ENCODE assay signal across 15 cellular contexts in the genomic region with DNA sequence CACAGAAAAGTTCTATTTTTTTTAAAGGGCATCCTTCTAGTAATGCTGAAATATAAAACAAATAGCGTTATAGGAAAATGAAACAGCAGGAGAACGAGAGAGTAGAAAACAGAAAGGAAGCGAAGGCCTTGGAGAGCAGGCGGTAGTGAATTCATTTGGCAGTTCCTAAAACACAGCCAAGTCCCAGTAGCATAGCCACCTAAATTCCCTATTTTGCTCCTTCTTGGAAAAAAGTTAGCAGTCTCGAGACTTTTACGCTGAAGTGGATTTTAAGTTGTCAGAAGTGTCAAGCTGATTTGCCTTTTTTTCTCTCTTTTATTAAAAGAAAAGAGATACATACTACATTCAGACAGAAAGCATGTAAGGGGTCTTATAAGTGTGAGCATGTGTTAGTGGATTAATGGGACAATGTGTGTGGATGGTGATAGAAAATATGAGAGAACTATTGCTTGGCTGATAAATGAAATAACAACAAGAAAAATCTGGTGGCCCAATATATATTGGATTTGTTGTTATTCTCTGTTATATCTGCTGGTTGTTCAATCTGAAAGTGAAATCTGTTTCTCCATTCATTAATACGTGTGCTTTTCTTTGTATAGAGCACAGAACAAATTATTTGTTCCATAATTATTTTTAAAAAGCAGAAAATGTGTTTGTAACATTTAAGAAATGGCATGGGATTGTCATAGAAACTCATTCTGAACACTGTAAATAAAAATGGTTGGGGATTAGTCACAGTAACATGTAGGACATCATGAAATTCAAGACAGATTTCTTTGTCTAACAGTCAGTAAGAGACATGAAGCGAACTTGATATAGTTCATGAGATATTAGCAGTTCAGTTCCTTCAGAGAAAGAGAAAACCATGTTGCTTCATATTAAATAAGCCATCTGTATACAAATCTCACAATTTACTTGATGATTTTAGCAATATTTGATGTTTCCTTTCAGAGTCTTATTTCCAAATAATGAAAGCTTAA. TPM values are rescaled to one million over a fixed set of nuclear protein-coding genes. Genes with fewer than 3 reads are reported as not detected.
DNase-seq lines count a peak whose midpoint lies in the region; TF ChIP-seq lines count a peak whose summit lies in the region.
"Had no signal": no experiment of that assay in that cellular context is flagged by ENCODE, and none has a peak within 500 bp of the region (broad histone marks: within the 10 kb centered on the region; RNA-seq: fewer than 3 reads in every experiment).

No MANE protein-coding gene starts in this region.

- H3K4me3 ChIP-seq in esophagus muscularis mucosa = peak overlapping the region; percentile 7 to 40 (median 24)
- peak overlapping the region; percentile 1 to 36 for H3K4me3 ChIP-seq in muscle layer of duodenum (ENCODE audit: low read depth in 1 of 2, low read length in 2 of 2)
- peak overlapping the region in 1 of 4 donors; percentile 24 for H3K4me3 ChIP-seq in transverse colon
- H3K4me3 ChIP-seq: HAP-1 had no signal

- 40% methylated on average over 8 of the region's 8 CpGs for WGBS in esophagus muscularis mucosa
- 72 to 73% methylated on average over 4 to 8 of the region's 8 CpGs for WGBS in transverse colon (ENCODE audit: low coverage in 1 of 2), 2 donors

- peak; percentile 86 for DNase-seq in NCI-H2029 treated with DMSO at 0.1 percent for 48 hours (lab: John Stamatoyannopoulos, UW)
- no peak for DNase-seq in NCI-H2029 (lab: John Stamatoyannopoulos, UW)
- no peak for DNase-seq in esophagus muscularis mucosa (ENCODE audit: extremely low spot score)
- no peak for DNase-seq in transverse colon
- no peak for DNase-seq in Calu3
- DNase-seq in SW480 (ENCODE audit: low spot score) = no peak
- no peak for DNase-seq in dedifferentiated amniotic fluid mesenchymal stem cell (ENCODE audit: extremely low spot score)
- DNase-seq: activated T-cell treated with anti-CD3 and anti-CD28 coated beads, Interleukin-2, amount 50 U/mL, for 72 hours; kidney glomerular epithelial cell; NCI-H1694 treated with DMSO at 0.1 percent for 48 hours; occipital lobe; stimulated activated naive CD8-positive, alpha-beta T cell treated with anti-CD3 and anti-CD28 coated beads, Interleukin-15, amount 100 ng/mL, for 72 hours had no signal

- H3K27ac Mint-ChIP-seq in Calu3 (ENCODE audit: unreplicated experiment) = no peak overlapping the region
- H3K27ac Mint-ChIP-seq: activated T-cell treated with anti-CD3 and anti-CD28 coated beads, Interleukin-2, amount 50 U/mL, for 72 hours; stimulated activated naive CD8-positive, alpha-beta T cell treated with anti-CD3 and anti-CD28 coated beads, Interleukin-15, amount 100 ng/mL, for 72 hours had no signal

- TF ChIP-seq CTCF in esophagus muscularis mucosa (IDR thresholded peaks at IDR 0.05) (no peak), transverse colon (IDR thresholded peaks at IDR 0.05) (no peak), Calu3 (IDR thresholded peaks at IDR 0.05; ENCODE audit: unreplicated experiment) (no peak)

- H3K36me3 ChIP-seq in esophagus muscularis mucosa (no peaks in the 10 kb centered on the region), muscle layer of duodenum (ENCODE audit: control insufficient read depth in 1 of 2, insufficient read depth in 2 of 2, low read length in 2 of 2) (no peaks in the 10 kb centered on the region), transverse colon (no peaks in the 10 kb centered on the region)
- H3K36me3 ChIP-seq: HAP-1 had no signal

- H3K9me3 ChIP-seq in esophagus muscularis mucosa (no peaks in the 10 kb centered on the region), muscle layer of duodenum (ENCODE audit: control insufficient read depth in 1 of 2, low read length in 2 of 2) (no peaks in the 10 kb centered on the region), transverse colon (no peaks in the 10 kb centered on the region)
- H3K9me3 ChIP-seq: HAP-1 had no signal

- no peaks in the 10 kb centered on the region for H3K27me3 Mint-ChIP-seq in Calu3 (ENCODE audit: unreplicated experiment)
- H3K27me3 Mint-ChIP-seq: stimulated activated naive CD8-positive, alpha-beta T cell treated with anti-CD3 and anti-CD28 coated beads, Interleukin-15, amount 100 ng/mL, for 72 hours had no signal

- no peak for TF ChIP-seq EP300 in esophagus muscularis mucosa (IDR thresholded peaks at IDR 0.05)
- no peak for TF ChIP-seq EP300 in transverse colon (IDR thresholded peaks at IDR 0.05; ENCODE audit: low read depth)

- TF ChIP-seq POLR2A in esophagus muscularis mucosa (IDR thresholded peaks at IDR 0.05; ENCODE audit: low read depth) = no peak
- no peak for TF ChIP-seq POLR2A in transverse colon (IDR thresholded peaks at IDR 0.05)

- in situ Hi-C loops in transverse colon (cut with MboI; ENCODE audit: low pct_ligation_motif_present in 1 of 4, low pct_unique_long_range_greater_than_20kb in 1 of 4, low sequenced_read_pairs in 3 of 4) = no loop called here

- H3K27ac ChIP-seq in esophagus muscularis mucosa (replicated peaks in 1 of 4) (peak overlapping the region; percentile 49 to 70 (median 63)), muscle layer of duodenum (ENCODE audit: low read length) (peak overlapping the region; percentile 67), transverse colon (peak overlapping the region; percentile 10 to 36 (median 30))
- H3K27ac ChIP-seq: 22Rv1 had no signal

- intact Hi-C loops in esophagus muscularis mucosa (cut with DNase I) (no loop called here), transverse colon (cut with DNase I; ENCODE audit: low total_unique reads) (no loop called here), Calu3 (cut with micrococcal nuclease; ENCODE audit: unreplicated experiment) (no loop called here)

- BruUV-seq in Calu3 (replicated peaks; lab: Mats Ljungman, UMichigan) = no TSS peak

- CTCF ChIA-PET in Calu3 (lab: Charles Lee) = no interaction called here

- H3K4me3 Mint-ChIP-seq in Calu3 (ENCODE audit: low read depth, unreplicated experiment) = no peak overlapping the region
- H3K4me3 Mint-ChIP-seq: activated T-cell treated with anti-CD3 and anti-CD28 coated beads, Interleukin-2, amount 50 U/mL, for 72 hours; stimulated activated naive CD8-positive, alpha-beta T cell treated with anti-CD3 and anti-CD28 coated beads, Interleukin-15, amount 100 ng/mL, for 72 hours had no signal

- H3K36me3 Mint-ChIP-seq in Calu3 (ENCODE audit: insufficient read depth, unreplicated experiment) = no peaks in the 10 kb centered on the region

- H3K4me1 Mint-ChIP-seq in Calu3 (ENCODE audit: low read depth, unreplicated experiment) = no peaks in the 10 kb centered on the region

- H3K4me1 ChIP-seq in esophagus muscularis mucosa = peaks cover 54 to 86% (median 77%) of the 10 kb centered on the region in 4 donors
- peaks cover 13 to 18% of the 10 kb centered on the region in 2 donors for H3K4me1 ChIP-seq in muscle layer of duodenum (ENCODE audit: control insufficient read depth in 1 of 2, insufficient read depth in 2 of 2, low read length in 2 of 2)
- peaks cover 0 to 24% (median 0%) of the 10 kb centered on the region in 4 donors for H3K4me1 ChIP-seq in transverse colon

- H3K27me3 ChIP-seq in esophagus muscularis mucosa (no peaks in the 10 kb centered on the region), muscle layer of duodenum (ENCODE audit: low read depth, low read length) (no peaks in the 10 kb centered on the region), transverse colon (no peaks in the 10 kb centered on the region)

- H3K9me3 Mint-ChIP-seq in Calu3 (ENCODE audit: low read depth, unreplicated experiment) = no peaks in the 10 kb centered on the region
- H3K9me3 Mint-ChIP-seq: activated T-cell treated with anti-CD3 and anti-CD28 coated beads, Interleukin-2, amount 50 U/mL, for 72 hours; stimulated activated naive CD8-positive, alpha-beta T cell treated with anti-CD3 and anti-CD28 coated beads, Interleukin-15, amount 100 ng/mL, for 72 hours had no signal

RNA-seq across cellular contexts. Expression of gene NFIA, which starts 19.4 kb away (rescaled TPM):
- total RNA-seq in esophagus muscularis mucosa (100 to 1,000 TPM; 134 to 183 (median 148) TPM), transverse colon (10 to 100 TPM; 17.3 to 37.2 (median 29.8) TPM), Calu3 (2022) (28.3 and 38.6 TPM in 2 replicates)
